8 cellular contexts compared by ENCODE assay signal in genomic region chr12:388547-389137, GRCh38. TPM values are rescaled to one million over a fixed set of nuclear protein-coding genes. Genes with fewer than 3 reads are reported as not detected.
DNase-seq lines count a peak whose midpoint lies in the region; ATAC-seq and TF ChIP-seq lines count a peak whose summit lies in the region.

No MANE protein-coding gene starts in this region.

- peak overlapping the region; percentile 69 for H3K9ac ChIP-seq in KMS-11

- H4K20me1 ChIP-seq in KMS-11 (ENCODE audit: insufficient read depth), result peaks cover 19% of the 10 kb centered on the region; the same call in 1 of the 2 replicates
- peaks cover 38% of the 10 kb centered on the region for H4K20me1 ChIP-seq in hepatocyte (ENCODE audit: insufficient read depth, poor library complexity, severe bottlenecking)

- DNase-seq in CD1c-positive myeloid dendritic cell (ENCODE audit: extremely low spot score), result peak; percentile 72
- DNase-seq in activated naive CD4-positive, alpha-beta T cell treated with anti-CD3 and anti-CD28 coated beads, Interleukin-2, amount 50 U/mL, for 72 hours (ENCODE audit: low spot score in 2 of 2), result peak in 1 of 2 donors; percentile 46
- DNase-seq in hepatocyte (ENCODE audit: low spot score), result peak; percentile 30
- DNase-seq in nucleus accumbens (lab: John Stamatoyannopoulos, UW), result no peak
- DNase-seq in OCI-M1 (lab: John Stamatoyannopoulos, UW), result no peak

- H3K9me3 Mint-ChIP-seq in activated naive CD4-positive, alpha-beta T cell treated with anti-CD3 and anti-CD28 coated beads, Interleukin-2, amount 50 U/mL, for 72 hours, result peaks cover 0 to 3% of the 10 kb centered on the region in 2 donors

- H2AFZ ChIP-seq in KMS-11 (ENCODE audit: low read depth), result peak overlapping the region; percentile 90
- H2AFZ ChIP-seq in hepatocyte, result peak overlapping the region; percentile 92

- H3K4me1 ChIP-seq in KMS-11 (ENCODE audit: low read depth, poor library complexity, severe bottlenecking) (peaks cover 28% of the 10 kb centered on the region), hepatocyte (ENCODE audit: insufficient read depth) (peaks cover 17% of the 10 kb centered on the region)

- peaks cover 26 to 40% of the 10 kb centered on the region in 2 donors for H3K36me3 Mint-ChIP-seq in activated naive CD4-positive, alpha-beta T cell treated with anti-CD3 and anti-CD28 coated beads, Interleukin-2, amount 50 U/mL, for 72 hours

- no peak overlapping the region for H3K4me3 ChIP-seq in KMS-11 (IDR thresholded peaks at IDR 0.05; ENCODE audit: insufficient read depth, low read depth, low read length)
- H3K4me3 ChIP-seq in hepatocyte, result peak overlapping the region; percentile 85
- H3K4me3 ChIP-seq in skin epidermis, result peak overlapping the region; percentile 68 to 99 (median 91)

- peak overlapping the region; percentile 100 for H3K4me2 ChIP-seq in KMS-11
- peak overlapping the region; percentile 87 for H3K4me2 ChIP-seq in hepatocyte

- H3K79me2 ChIP-seq in KMS-11 (ENCODE audit: insufficient read depth, low read depth) (peaks cover 46% of the 10 kb centered on the region), hepatocyte (peaks cover 54% of the 10 kb centered on the region)

- peak; percentile 32 for ATAC-seq in GM21526 (IDR thresholded peaks at IDR 0.05; ENCODE audit: low FRiP score, unreplicated experiment)
- ATAC-seq in activated naive CD4-positive, alpha-beta T cell treated with anti-CD3 and anti-CD28 coated beads, Interleukin-2, amount 50 U/mL, for 72 hours, result peak; percentile 27 to 39

- H3K27me3 ChIP-seq in KMS-11 (ENCODE audit: insufficient read depth, low read depth) (no peaks in the 10 kb centered on the region), hepatocyte (no peaks in the 10 kb centered on the region)

- no peaks in the 10 kb centered on the region for H3K36me3 ChIP-seq in KMS-11 (ENCODE audit: insufficient read depth)
- H3K36me3 ChIP-seq in hepatocyte (replicated peaks; ENCODE audit: insufficient read depth, low read depth), result no peaks in the 10 kb centered on the region

- no peaks in the 10 kb centered on the region for H3K9me2 ChIP-seq in hepatocyte (replicated peaks; ENCODE audit: insufficient read depth)

- H3K27ac ChIP-seq in KMS-11 (peak overlapping the region; percentile 76), hepatocyte (peak overlapping the region; percentile 100), skin epidermis (peak overlapping the region; percentile 82 to 99 (median 94))

- TF ChIP-seq CTCF in KMS-11 (conservative IDR thresholded peaks at IDR 0.05; ENCODE audit: low read depth, low read length), result no peak
- no peak for TF ChIP-seq CTCF in hepatocyte (IDR thresholded peaks at IDR 0.05; ENCODE audit: poor library complexity)

- no peaks in the 10 kb centered on the region for H3K9me3 ChIP-seq in hepatocyte (ENCODE audit: low read depth)

- peak overlapping the region; percentile 89 to 93 for H3K27ac Mint-ChIP-seq in activated naive CD4-positive, alpha-beta T cell treated with anti-CD3 and anti-CD28 coated beads, Interleukin-2, amount 50 U/mL, for 72 hours

- WGBS in hepatocyte (ENCODE audit: low lambda C conversion rate, missing lambda C conversion rate), result 2% methylated on average over 30 of the region's 35 CpGs

RNA-seq across cellular contexts. Expression of gene KDM5A, which starts 0.5 kb away (rescaled TPM):
- total RNA-seq in activated naive CD4-positive, alpha-beta T cell treated with anti-CD3 and anti-CD28 coated beads, Interleukin-2, amount 50 U/mL, for 72 hours, result 10 to 100 TPM; 85.9 to 86.1 TPM
- 43.6 and 54.7 TPM in 2 replicates for total RNA-seq in hepatocyte
- polyA plus RNA-seq in hepatocyte, result 30.8 and 48.2 TPM in 2 replicates

RNA-seq across cellular contexts. Expression of gene CCDC77, which starts 12.8 kb away (rescaled TPM):
- 10 to 100 TPM; 18.1 to 21.3 TPM for total RNA-seq in activated naive CD4-positive, alpha-beta T cell treated with anti-CD3 and anti-CD28 coated beads, Interleukin-2, amount 50 U/mL, for 72 hours
- 5.5 and 15.2 TPM in 2 replicates for total RNA-seq in hepatocyte
- polyA plus RNA-seq in hepatocyte, result 5.3 and 11.2 TPM in 2 replicates

Comparison
In these comparisons a context has a peak if more than half of its experiments do, and no peak if none do; other contexts are left out.
1. DNase-seq: peak in CD1c-positive myeloid dendritic cell (single experiment) and hepatocyte (single experiment); none in nucleus accumbens (0 of 56) and OCI-M1 (single experiment).
2. Peak in every context shown above with its lines, with median percentiles within 50 percentile points of each other: H3K27ac ChIP-seq.